ENCODE assay signal across 7 cellular contexts in the genomic region with DNA sequence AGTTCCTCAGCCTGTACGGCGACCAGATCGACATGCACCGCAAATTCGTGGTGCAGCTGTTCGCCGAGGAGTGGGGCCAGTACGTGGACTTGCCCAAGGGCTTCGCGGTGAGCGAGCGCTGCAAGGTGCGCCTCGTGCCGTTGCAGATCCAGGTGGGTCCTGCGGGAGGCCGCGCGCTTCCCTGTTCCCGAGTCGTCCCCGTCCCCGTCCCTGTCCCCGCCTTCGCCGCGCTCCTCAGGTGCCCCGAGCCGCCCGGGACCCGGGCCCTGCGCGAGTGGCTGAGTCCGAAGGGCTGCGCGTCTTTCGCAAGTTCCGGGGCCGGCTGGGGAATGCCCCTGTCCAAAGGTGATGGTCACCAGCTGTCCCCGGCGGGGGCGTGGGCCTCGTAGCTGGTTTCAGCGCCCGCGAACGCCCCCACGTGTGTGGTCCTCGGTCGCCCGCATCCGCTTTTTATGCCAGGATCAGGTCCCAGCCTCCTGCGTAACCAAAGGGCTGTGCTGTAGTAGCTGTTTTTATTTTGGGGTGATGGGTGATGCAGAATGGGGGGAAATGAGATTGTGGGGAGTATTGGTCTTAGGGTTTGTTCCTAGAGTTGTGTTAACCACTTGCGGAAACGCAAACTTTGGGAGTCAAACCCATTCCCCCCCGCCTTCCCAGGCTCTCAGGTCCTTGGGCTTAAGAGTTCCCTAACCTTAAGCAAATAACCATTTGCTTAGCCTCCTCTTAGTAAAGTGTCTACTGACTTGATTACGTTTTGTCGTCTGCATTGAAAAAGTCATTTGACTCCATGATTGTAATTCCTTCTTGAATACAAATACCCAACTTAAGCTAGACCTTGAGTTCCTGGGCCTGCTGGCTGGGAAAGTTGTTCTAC. TPM values are rescaled to one million over a fixed set of nuclear protein-coding genes. Genes with fewer than 3 reads are reported as not detected.
DNase-seq lines count a peak whose midpoint lies in the region; ATAC-seq and TF ChIP-seq lines count a peak whose summit lies in the region.

No MANE protein-coding gene starts in this region.

- H3K14ac ChIP-seq in H9 (ENCODE audit: insufficient read depth, low read length) = peak overlapping the region; percentile 97

- no peak overlapping the region for H4K5ac ChIP-seq in H9 (ENCODE audit: insufficient read length, low read depth, low read length)

- H3K27ac Mint-ChIP-seq in H9 = peak overlapping the region in 1 of 3 experiments; percentile 50; a peak in 2 of 7 replicates
- H3K27ac Mint-ChIP-seq in dendritic cell treated with granulocyte-macrophage colony-stimulating factor and Interleukin-4, amounts not matched to agents 40 ng/mL and 50 ng/mL, for 4 days = peak overlapping the region; percentile 82

- peak; percentile 50 for ATAC-seq in GM18498 (IDR thresholded peaks at IDR 0.05; ENCODE audit: unreplicated experiment)

- no peaks in the 10 kb centered on the region for H3K79me1 ChIP-seq in H9 (ENCODE audit: insufficient read depth, low read depth, low read length, poor library complexity, severe bottlenecking)

- H3K27ac ChIP-seq in H9 (ENCODE audit: insufficient read length, low read depth, low read length) (no peak overlapping the region), WERI-Rb-1 (peak overlapping the region; percentile 95), liver (ENCODE audit: low read depth in 1 of 2, low read length in 2 of 2) (peak overlapping the region; percentile 90 to 91)

- H3K9me3 Mint-ChIP-seq in H9 = no peaks in the 10 kb centered on the region
- no peaks in the 10 kb centered on the region for H3K9me3 Mint-ChIP-seq in dendritic cell treated with granulocyte-macrophage colony-stimulating factor and Interleukin-4, amounts not matched to agents 40 ng/mL and 50 ng/mL, for 4 days

- peak overlapping the region; percentile 9; the same call in 1 of the 2 replicates for H2BK15ac ChIP-seq in H9 (ENCODE audit: low read depth, low read length)

- no peak overlapping the region for H2BK120ac ChIP-seq in H9 (ENCODE audit: low read depth, low read length, poor library complexity, severe bottlenecking)

- peaks cover 6% of the 10 kb centered on the region for H3K23me2 ChIP-seq in H9 (ENCODE audit: insufficient read length, low read depth, low read length, poor library complexity, severe bottlenecking)

- no peaks in the 10 kb centered on the region; a peak in 2 of 7 replicates for H3K36me3 Mint-ChIP-seq in H9 (ENCODE audit: insufficient read depth in 1 of 3, low read depth in 3 of 3)
- H3K36me3 Mint-ChIP-seq in dendritic cell treated with granulocyte-macrophage colony-stimulating factor and Interleukin-4, amounts not matched to agents 40 ng/mL and 50 ng/mL, for 4 days (ENCODE audit: low read depth) = peaks cover 6% of the 10 kb centered on the region

- H3K4me2 ChIP-seq in H9 (ENCODE audit: insufficient read depth, insufficient read length, low read length) = peak overlapping the region; percentile 92

- H3K4me3 ChIP-seq in LNCaP clone FGC (ENCODE audit: low read depth, low read length) (peak overlapping the region; percentile 73), WERI-Rb-1 (ENCODE audit: low read depth, low read length) (peak overlapping the region; percentile 97), liver (ENCODE audit: low read depth in 1 of 3, low read length in 3 of 3) (peak overlapping the region; percentile 64 to 89 (median 88))

- no peak overlapping the region for H3K56ac ChIP-seq in H9 (ENCODE audit: insufficient read length, low read depth, low read length)

- H3K27me3 Mint-ChIP-seq in H9 (ENCODE audit: low read depth) = peaks cover 48% of the 10 kb centered on the region
- peaks cover 23% of the 10 kb centered on the region for H3K27me3 Mint-ChIP-seq in dendritic cell treated with granulocyte-macrophage colony-stimulating factor and Interleukin-4, amounts not matched to agents 40 ng/mL and 50 ng/mL, for 4 days

- H4K8ac ChIP-seq in H9 (replicated peaks; ENCODE audit: insufficient read length, low read depth, low read length) = no peak overlapping the region

- no peak overlapping the region for H2BK20ac ChIP-seq in H9 (ENCODE audit: low read depth, low read length, poor library complexity, severe bottlenecking)

- H3K4me1 ChIP-seq in H9 (ENCODE audit: insufficient read depth, low read length) (no peaks in the 10 kb centered on the region), liver (ENCODE audit: control insufficient read depth in 4 of 4, insufficient read depth in 4 of 4, low read length in 3 of 4) (peaks cover 4 to 51% (median 42%) of the 10 kb centered on the region in 4 donors)

- peaks cover 20 to 25% of the 10 kb centered on the region in 2 experiments for H3K4me1 Mint-ChIP-seq in H9
- peaks cover 14% of the 10 kb centered on the region for H3K4me1 Mint-ChIP-seq in dendritic cell treated with granulocyte-macrophage colony-stimulating factor and Interleukin-4, amounts not matched to agents 40 ng/mL and 50 ng/mL, for 4 days (ENCODE audit: low read depth)

- peak; percentile 18 to 19 for TF ChIP-seq RAD21 in liver (IDR thresholded peaks at IDR 0.05)

- no peak overlapping the region for H2BK12ac ChIP-seq in H9 (ENCODE audit: insufficient read length, low read depth, low read length)

- no peaks in the 10 kb centered on the region for H4K20me1 ChIP-seq in H9 (ENCODE audit: control insufficient read depth, insufficient read depth, insufficient read length)

- H3K27me3 ChIP-seq in H9 (ENCODE audit: insufficient read depth, low read length) (peaks cover 5% of the 10 kb centered on the region), WERI-Rb-1 (ENCODE audit: insufficient read depth, low read depth, severe bottlenecking) (no peaks in the 10 kb centered on the region), liver (ENCODE audit: control insufficient read depth in 4 of 4, insufficient read depth in 4 of 4, low read length in 3 of 4) (no peaks in the 10 kb centered on the region)

- H3T11ph ChIP-seq in H9 (ENCODE audit: low read length) = no peak overlapping the region

- no peak overlapping the region for H4K91ac ChIP-seq in H9 (ENCODE audit: insufficient read length, low read depth, low read length)

- H3K4ac ChIP-seq in H9 (ENCODE audit: low read depth, low read length) = no peak overlapping the region

- no peak overlapping the region for H2BK5ac ChIP-seq in H9 (ENCODE audit: insufficient read length, low read length)

- TF ChIP-seq CTCF in H9 (conservative IDR thresholded peaks at IDR 0.05) = peak; percentile 29
- 0 out of 2 replicates have a peak, but pooled peaks have one; percentile 11 for TF ChIP-seq CTCF in LNCaP clone FGC (IDR thresholded peaks at IDR 0.05; ENCODE audit: control insufficient read depth, extremely low read depth, insufficient read depth)
- TF ChIP-seq CTCF in WERI-Rb-1 (IDR thresholded peaks at IDR 0.05; ENCODE audit: low read depth, low read length) = 0 out of 2 replicates have a peak, but pooled peaks have one; percentile 9
- TF ChIP-seq CTCF in liver (IDR thresholded peaks at IDR 0.05; ENCODE audit: low read depth, low read length, missing input control) = no peak

- H3K9ac ChIP-seq in H9 (ENCODE audit: extremely low read depth, insufficient read length, low read length) (peak overlapping the region; percentile 78), liver (ENCODE audit: low read depth in 1 of 2, low read length in 2 of 2) (peak overlapping the region; percentile 87 to 92)

- no peaks in the 10 kb centered on the region for H3K79me2 ChIP-seq in H9 (ENCODE audit: insufficient read depth, low read length)

- DNase-seq in H9 (no peak), LNCaP clone FGC (ENCODE audit: low read depth) (no peak), WERI-Rb-1 (peak; percentile 73)
- DNase-seq in stimulated activated CD4-positive, alpha-beta T cell treated with anti-CD3 and anti-CD28 coated beads, TNF-alpha, amount 100 ng/mL, for 4 hours (ENCODE audit: low read depth in 3 of 3) = peak; percentile 2 to 31 (median 24)

- H3K4me3 Mint-ChIP-seq in H9 = peak overlapping the region; percentile 77 to 93
- H3K4me3 Mint-ChIP-seq in dendritic cell treated with granulocyte-macrophage colony-stimulating factor and Interleukin-4, amounts not matched to agents 40 ng/mL and 50 ng/mL, for 4 days = peak overlapping the region; percentile 87

- no peak overlapping the region for H2AFZ ChIP-seq in H9 (ENCODE audit: low read length)

- WGBS in H9 (ENCODE audit: extremely low coverage, insufficient read length, low lambda C conversion rate) = no CpG with 5 or more reads among the region's 58 CpGs
- under 1% methylated on average over 58 of the region's 58 CpGs for WGBS in liver

- no peak overlapping the region for H3K23ac ChIP-seq in H9 (ENCODE audit: insufficient read length, low read depth, low read length)

- intact Hi-C loops in dendritic cell treated with granulocyte-macrophage colony-stimulating factor and Interleukin-4, amounts not matched to agents 40 ng/mL and 50 ng/mL, for 4 days (cut with micrococcal nuclease) = loop anchor here (10.0 kb wide), 2 partner anchors 170 to 1010 kb away; a partner anchor contains a TSS

- H3K36me3 ChIP-seq in WERI-Rb-1 (peaks cover 30% of the 10 kb centered on the region), liver (ENCODE audit: control insufficient read depth in 4 of 4, insufficient read depth in 3 of 4, low read depth in 1 of 4, low read length in 3 of 4) (no peaks in the 10 kb centered on the region)

- H3K9me3 ChIP-seq in H9 (ENCODE audit: control insufficient read depth, low read depth, low read length) (no peaks in the 10 kb centered on the region), WERI-Rb-1 (ENCODE audit: severe bottlenecking) (no peaks in the 10 kb centered on the region), liver (ENCODE audit: control insufficient read depth in 4 of 4, low read length in 3 of 4) (no peaks in the 10 kb centered on the region)

- no peak overlapping the region for H2AK5ac ChIP-seq in H9 (ENCODE audit: insufficient read length, low read length)

- peak overlapping the region; percentile 95 for H3K18ac ChIP-seq in H9 (ENCODE audit: insufficient read length, low read depth, low read length)

TF ChIP-seq in liver, 16 proteins besides CTCF, POLR2A, EP300 and RAD21 (continues in another document):
- peak; percentile 91 to 93 for TF ChIP-seq HNF4A (conservative IDR thresholded peaks at IDR 0.05)
- TF ChIP-seq, protein P1, sequence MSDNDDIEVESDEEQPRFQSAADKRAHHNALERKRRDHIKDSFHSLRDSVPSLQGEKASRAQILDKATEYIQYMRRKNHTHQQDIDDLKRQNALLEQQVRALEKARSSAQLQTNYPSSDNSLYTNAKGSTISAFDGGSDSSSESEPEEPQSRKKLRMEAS (IDR thresholded peaks at IDR 0.05) = no peak
- TF ChIP-seq NR2F2 (IDR thresholded peaks at IDR 0.05) = no peak
- TF ChIP-seq, protein P2, sequence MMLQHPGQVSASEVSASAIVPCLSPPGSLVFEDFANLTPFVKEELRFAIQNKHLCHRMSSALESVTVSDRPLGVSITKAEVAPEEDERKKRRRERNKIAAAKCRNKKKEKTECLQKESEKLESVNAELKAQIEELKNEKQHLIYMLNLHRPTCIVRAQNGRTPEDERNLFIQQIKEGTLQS (IDR thresholded peaks at IDR 0.05) = no peak

RNA-seq across cellular contexts. Expression of a gene that starts 0.6 kb away (rescaled TPM):
- total RNA-seq in H9 (2021) (21.6 and 23.0 TPM in 2 replicates), liver (10 to 100 TPM; 34.1 to 46.5 TPM)
- polyA plus RNA-seq in liver = 10 to 100 TPM; 37.1 to 52.9 TPM

Comparison
In these comparisons a context has a peak if more than half of its experiments do, and no peak if none do; other contexts are left out.
1. DNase-seq: peak in WERI-Rb-1 (single experiment) and stimulated activated CD4-positive, alpha-beta T cell treated with anti-CD3 and anti-CD28 coated beads, TNF-alpha, amount 100 ng/mL, for 4 hours (3 of 3); none in H9 (single experiment) and LNCaP clone FGC (single experiment).
2. Peak in every context shown above with its lines, with median percentiles within 50 percentile points of each other: H3K4me3 ChIP-seq.